24 cellular contexts compared by ENCODE assay signal in genomic region chr10:19592276-19592675, GRCh38.
A peak's percentile ranks its signal among the peaks of the same experiment; 100 is the strongest.
DNase-seq lines count a peak whose midpoint lies in the region; ATAC-seq and TF ChIP-seq lines count a peak whose summit lies in the region.
"Had no signal": no experiment of that assay in that cellular context is flagged by ENCODE, and none has a peak within 500 bp of the region (broad histone marks: within the 10 kb centered on the region; RNA-seq: fewer than 3 reads in every experiment).

No MANE protein-coding gene starts in this region.

- H3K9me3 Mint-ChIP-seq in naive thymus-derived CD4-positive, alpha-beta T cell, result peaks cover 0 to 6% (median under 1%) of the 10 kb centered on the region in 11 donors
- H3K9me3 Mint-ChIP-seq: natural killer cell treated with Interleukin-12 subunit alpha and Interleukin-12 subunit beta and Interleukin-15 and Interleukin-18, amount 100 ng/mL, for 72 hours had no signal

- H3K36me3 Mint-ChIP-seq in naive thymus-derived CD4-positive, alpha-beta T cell, result no peaks in the 10 kb centered on the region
- H3K36me3 Mint-ChIP-seq: stimulated activated effector memory CD8-positive, alpha-beta T cell treated with anti-CD3 and anti-CD28 coated beads, Interleukin-12 subunit alpha, Interleukin-12 subunit beta, amount 100 ng/mL, for 72 hours had no signal

- no peaks in the 10 kb centered on the region for H3K36me3 ChIP-seq in RWPE2 (ENCODE audit: low read depth)
- no peaks in the 10 kb centered on the region for H3K36me3 ChIP-seq in naive thymus-derived CD4-positive, alpha-beta T cell (ENCODE audit: control insufficient read depth in 2 of 3, insufficient read depth in 3 of 3, low read length in 3 of 3)
- H3K36me3 ChIP-seq: cardiac muscle cell, gastrocnemius medialis, SJSA1, thyroid gland had no signal

- no peak overlapping the region for H3K4me3 ChIP-seq in RWPE2 (ENCODE audit: severe bottlenecking)
- no peak overlapping the region for H3K4me3 ChIP-seq in fibroblast of the aortic adventitia (ENCODE audit: low read depth, low read length)
- no peak overlapping the region for H3K4me3 ChIP-seq in naive thymus-derived CD4-positive, alpha-beta T cell (ENCODE audit: low read length)
- H3K4me3 ChIP-seq: cardiac muscle cell, gastrocnemius medialis, psoas muscle, SJSA1, thyroid gland had no signal

- H3K27me3 ChIP-seq in RWPE2 (ENCODE audit: insufficient read depth, poor library complexity, severe bottlenecking), result no peaks in the 10 kb centered on the region
- H3K27me3 ChIP-seq in naive thymus-derived CD4-positive, alpha-beta T cell (ENCODE audit: control insufficient read depth in 2 of 2, insufficient read depth in 2 of 2, low read length in 2 of 2), result no peaks in the 10 kb centered on the region
- H3K27me3 ChIP-seq: cardiac muscle cell, gastrocnemius medialis, SJSA1, thyroid gland had no signal

- no peaks in the 10 kb centered on the region for H3K27me3 Mint-ChIP-seq in naive thymus-derived CD4-positive, alpha-beta T cell
- H3K27me3 Mint-ChIP-seq: natural killer cell treated with Interleukin-12 subunit alpha and Interleukin-12 subunit beta and Interleukin-15 and Interleukin-18, amount 100 ng/mL, for 72 hours had no signal

- H3K27ac ChIP-seq in RWPE2 (ENCODE audit: poor library complexity, severe bottlenecking), result no peak overlapping the region
- no peak overlapping the region for H3K27ac ChIP-seq in naive thymus-derived CD4-positive, alpha-beta T cell (ENCODE audit: low read depth, low read length)
- H3K27ac ChIP-seq: 22Rv1, C4-2B, cardiac muscle cell, gastrocnemius medialis, psoas muscle, SJSA1, thyroid gland had no signal

- ATAC-seq in RWPE2 (ENCODE audit: low read depth), result peak; percentile 99
- no peak for ATAC-seq in naive thymus-derived CD4-positive, alpha-beta T cell
- ATAC-seq: gastrocnemius medialis; natural killer cell treated with Interleukin-12 subunit alpha and Interleukin-12 subunit beta and Interleukin-15 and Interleukin-18, amount 100 ng/mL, for 72 hours; stimulated activated effector memory CD8-positive, alpha-beta T cell treated with anti-CD3 and anti-CD28 coated beads, Interleukin-12 subunit alpha, Interleukin-12 subunit beta, amount 100 ng/mL, for 72 hours had no signal

- H3K4me3 Mint-ChIP-seq in naive thymus-derived CD4-positive, alpha-beta T cell, result no peak overlapping the region
- H3K4me3 Mint-ChIP-seq: endodermal cell; natural killer cell treated with Interleukin-12 subunit alpha and Interleukin-12 subunit beta and Interleukin-15 and Interleukin-18, amount 100 ng/mL, for 72 hours; stimulated activated effector memory CD8-positive, alpha-beta T cell treated with anti-CD3 and anti-CD28 coated beads, Interleukin-12 subunit alpha, Interleukin-12 subunit beta, amount 100 ng/mL, for 72 hours had no signal

- no peaks in the 10 kb centered on the region for H3K4me1 Mint-ChIP-seq in naive thymus-derived CD4-positive, alpha-beta T cell
- H3K4me1 Mint-ChIP-seq: endodermal cell; stimulated activated effector memory CD8-positive, alpha-beta T cell treated with anti-CD3 and anti-CD28 coated beads, Interleukin-12 subunit alpha, Interleukin-12 subunit beta, amount 100 ng/mL, for 72 hours had no signal

- H3K4me1 ChIP-seq in RWPE2 (ENCODE audit: insufficient read depth, poor library complexity, severe bottlenecking), result peaks cover 7% of the 10 kb centered on the region
- no peaks in the 10 kb centered on the region for H3K4me1 ChIP-seq in naive thymus-derived CD4-positive, alpha-beta T cell (ENCODE audit: control insufficient read depth in 2 of 2, insufficient read depth in 2 of 2, low read length in 2 of 2)
- H3K4me1 ChIP-seq: psoas muscle, SJSA1, thyroid gland had no signal

- POLR2A ChIA-PET in naive thymus-derived CD4-positive, alpha-beta T cell (lab: Charles Lee), result no interaction called here

- intact Hi-C loops in naive thymus-derived CD4-positive, alpha-beta T cell (cut with micrococcal nuclease), result no loop called here

- CTCF ChIA-PET in naive thymus-derived CD4-positive, alpha-beta T cell (lab: Charles Lee), result no interaction called here

- DNase-seq in DMS53 (lab: John Stamatoyannopoulos, UW) (peak; percentile 48), DMS53 treated with DMSO at 0.1 percent for 48 hours (lab: John Stamatoyannopoulos, UW; ENCODE audit: unreplicated experiment) (no peak), RWPE2 (ENCODE audit: low spot score) (peak; percentile 80), fibroblast of the aortic adventitia (ENCODE audit: low read depth) (peak; percentile 1), NCI-H526 (lab: John Stamatoyannopoulos, UW) (no peak), NCI-H2171 treated with DMSO at 0.1 percent for 48 hours (lab: John Stamatoyannopoulos, UW) (no peak)
- DNase-seq in effector CD4-positive, alpha-beta T cell, result no peak
- DNase-seq in naive thymus-derived CD4-positive, alpha-beta T cell, result no peak
- DNase-seq: activated CD4-positive, alpha-beta T cell treated with anti-CD3 and anti-CD28 coated beads for 48 hours; activated CD8-positive, alpha-beta memory T cell treated with anti-CD3 and anti-CD28 coated beads, Interleukin-2, amount 50 U/mL, for 48 hours; activated naive CD4-positive, alpha-beta T cell treated with anti-CD3 and anti-CD28 coated beads, Interleukin-2, amount 50 U/mL, for 16 hours; DMS79 treated with DMSO at 0.1 percent for 48 hours; endodermal cell; KBM-7; NCI-H1436; psoas muscle; thyroid gland had no signal

- TF ChIP-seq CTCF in RWPE2 (IDR thresholded peaks at IDR 0.05; ENCODE audit: poor library complexity, severe bottlenecking), result no peak
- TF ChIP-seq CTCF in fibroblast of the aortic adventitia (IDR thresholded peaks at IDR 0.05; ENCODE audit: insufficient read depth, low read length), result no peak

- no peak overlapping the region for H3K27ac Mint-ChIP-seq in naive thymus-derived CD4-positive, alpha-beta T cell
- H3K27ac Mint-ChIP-seq: endodermal cell; natural killer cell treated with Interleukin-12 subunit alpha and Interleukin-12 subunit beta and Interleukin-15 and Interleukin-18, amount 100 ng/mL, for 72 hours; stimulated activated effector memory CD8-positive, alpha-beta T cell treated with anti-CD3 and anti-CD28 coated beads, Interleukin-12 subunit alpha, Interleukin-12 subunit beta, amount 100 ng/mL, for 72 hours had no signal

- H3K9me3 ChIP-seq in RWPE2 (ENCODE audit: severe bottlenecking), result no peaks in the 10 kb centered on the region
- no peaks in the 10 kb centered on the region for H3K9me3 ChIP-seq in naive thymus-derived CD4-positive, alpha-beta T cell (ENCODE audit: control insufficient read depth in 2 of 3, low read length in 3 of 3)
- H3K9me3 ChIP-seq: gastrocnemius medialis, psoas muscle, SJSA1, thyroid gland had no signal

Comparison
In these comparisons a context has a peak if more than half of its experiments do, and no peak if none do; other contexts are left out.
1. DNase-seq: peak in DMS53 (single experiment), RWPE2 (single experiment) and fibroblast of the aortic adventitia (single experiment); none in DMS53 treated with DMSO at 0.1 percent for 48 hours (single experiment), NCI-H526 (0 of 2), effector CD4-positive, alpha-beta T cell (single experiment), naive thymus-derived CD4-positive, alpha-beta T cell (0 of 9) and NCI-H2171 treated with DMSO at 0.1 percent for 48 hours (single experiment).